Comparison of ENCODE assay signal across 13 cellular contexts in genomic region chr15:69380100-69380725, GRCh38. TPM values are rescaled to one million over a fixed set of nuclear protein-coding genes. Genes with fewer than 3 reads are reported as not detected.
DNase-seq lines count a peak whose midpoint lies in the region; ATAC-seq, FAIRE-seq and TF ChIP-seq lines count a peak whose summit lies in the region.
"Had no signal": no experiment of that assay in that cellular context is flagged by ENCODE, and none has a peak within 500 bp of the region (broad histone marks: within the 10 kb centered on the region; RNA-seq: fewer than 3 reads in every experiment).

No MANE protein-coding gene starts in this region.

- TF ChIP-seq CTCF in 22Rv1 (IDR thresholded peaks at IDR 0.05), result peak; percentile 44
- peak in 2 of 3 experiments; percentile 27 to 39; a peak in 4 of 6 replicates for TF ChIP-seq CTCF in HCT116 (IDR thresholded peaks at IDR 0.05 in 2 of 3, conservative IDR thresholded peaks at IDR 0.05 in 1 of 3; ENCODE audit: borderline replicate concordance in 1 of 3, insufficient read depth in 1 of 3, low read depth in 2 of 3, low read length in 2 of 3)
- TF ChIP-seq CTCF in WTC11 (IDR thresholded peaks at IDR 0.05), result no peak
- no peak for TF ChIP-seq CTCF in psoas muscle (IDR thresholded peaks at IDR 0.05)
- TF ChIP-seq CTCF in kidney (IDR thresholded peaks at IDR 0.05; ENCODE audit: borderline replicate concordance, extremely low read depth, insufficient read depth), result no peak

- H3K9me2 ChIP-seq in HCT116 (ENCODE audit: insufficient read depth), result no peaks in the 10 kb centered on the region

- no peak for TF ChIP-seq POLR2A in HCT116 (IDR thresholded peaks at IDR 0.05; ENCODE audit: borderline replicate concordance, extremely low read depth, insufficient read depth, insufficient read length)

- RAD21 ChIA-PET in HCT116 (lab: Charles Lee; ENCODE audit: low non-redundant PET in 1 of 2, low total read pairs in 2 of 2, uncharacterized antibody in 2 of 2, unreplicated experiment in 2 of 2), result no interaction called here

- POLR2A ChIA-PET in HCT116 (lab: Charles Lee) (no interaction called here), WTC11 (lab: Charles Lee) (no interaction called here)

- H3K4me2 ChIP-seq in HCT116 (ENCODE audit: low read length), result no peak overlapping the region

- no peak overlapping the region for H3K4me3 Mint-ChIP-seq in WTC11
- H3K4me3 Mint-ChIP-seq in activated naive CD4-positive, alpha-beta T cell treated with anti-CD3 and anti-CD28 coated beads for 36 hours, result no peak overlapping the region
- H3K4me3 Mint-ChIP-seq: nephron progenitor cell had no signal

- FAIRE-seq in kidney (lab: Jason Lieb, UNC), result no peak

- H3K9me3 Mint-ChIP-seq in WTC11, result no peaks in the 10 kb centered on the region
- H3K9me3 Mint-ChIP-seq in activated naive CD4-positive, alpha-beta T cell treated with anti-CD3 and anti-CD28 coated beads for 36 hours, result no peaks in the 10 kb centered on the region
- H3K9me3 Mint-ChIP-seq: nephron progenitor cell had no signal

- H3K27me3 Mint-ChIP-seq in WTC11 (ENCODE audit: low read depth), result no peaks in the 10 kb centered on the region
- peaks cover 4% of the 10 kb centered on the region for H3K27me3 Mint-ChIP-seq in activated naive CD4-positive, alpha-beta T cell treated with anti-CD3 and anti-CD28 coated beads for 36 hours (ENCODE audit: low read depth)

- no peaks in the 10 kb centered on the region for H3K27me3 ChIP-seq in HCT116 (ENCODE audit: insufficient read depth, low read length)
- H3K27me3 ChIP-seq in psoas muscle (ENCODE audit: insufficient read depth in 3 of 3, low read length in 2 of 3), result no peaks in the 10 kb centered on the region

- CTCF ChIA-PET in HCT116 (lab: Charles Lee) (no interaction called here), WTC11 (lab: Charles Lee) (interaction anchor here (0.6 to 3.8 kb wide), 11 partner anchors 8 to 706 kb away, joined by 3 to 23 read pairs (median 3); no protein-coding TSS in a partner anchor)
- CTCF ChIA-PET in activated naive CD4-positive, alpha-beta T cell treated with anti-CD3 and anti-CD28 coated beads for 36 hours (lab: Charles Lee), result interaction anchor here (0.6 kb wide), 1 partner anchor 321 kb away, joined by 3 read pairs; no protein-coding TSS in a partner anchor

- peak overlapping the region; percentile 25; the same call in 1 of the 2 replicates for H3K27ac Mint-ChIP-seq in WTC11
- no peak overlapping the region for H3K27ac Mint-ChIP-seq in activated naive CD4-positive, alpha-beta T cell treated with anti-CD3 and anti-CD28 coated beads for 36 hours
- H3K27ac Mint-ChIP-seq: nephron progenitor cell had no signal

- H3K79me2 ChIP-seq in HCT116 (ENCODE audit: insufficient read depth, low read length), result no peaks in the 10 kb centered on the region

- BruUV-seq in HCT116 (replicated peaks; lab: Mats Ljungman, UMichigan), result TSS peak; percentile 44

- no peak for TF ChIP-seq RAD21 in HCT116 (IDR thresholded peaks at IDR 0.05; ENCODE audit: low read depth)

- H2AFZ ChIP-seq in HCT116 (ENCODE audit: low read depth, low read length, poor library complexity, severe bottlenecking), result no peak overlapping the region

- no peak overlapping the region for H3K9ac ChIP-seq in HCT116 (ENCODE audit: low read length)
- H3K9ac ChIP-seq in kidney (ENCODE audit: low read length in 2 of 2), result no peak overlapping the region

- H3K36me3 ChIP-seq in HCT116 (ENCODE audit: control insufficient read depth in 1 of 2, insufficient read depth in 2 of 2, low read length in 2 of 2) (no peaks in the 10 kb centered on the region; a peak in 1 of 4 replicates), psoas muscle (ENCODE audit: insufficient read depth in 1 of 2, low read depth in 1 of 2) (no peaks in the 10 kb centered on the region), kidney (ENCODE audit: control insufficient read depth in 1 of 2, insufficient read depth in 2 of 2, low read length in 2 of 2) (peaks cover 6 to 17% of the 10 kb centered on the region in 2 donors)

- H3K4me3 ChIP-seq in HCT116 (replicated peaks in 1 of 2; ENCODE audit: low read depth in 1 of 2, low read length in 2 of 2) (no peak overlapping the region), psoas muscle (no peak overlapping the region), kidney (ENCODE audit: low read length in 2 of 2) (no peak overlapping the region)

- peak; percentile 88 for ATAC-seq in HCT116
- ATAC-seq in WTC11, result peak; percentile 98
- ATAC-seq in psoas muscle, result no peak

- no peaks in the 10 kb centered on the region for H4K20me1 ChIP-seq in HCT116 (ENCODE audit: insufficient read depth)

- WGBS in psoas muscle, 3 donors, result 77 to 79% (median 77%) methylated on average over 9 of the region's 9 CpGs

- H3K9me3 ChIP-seq in HCT116 (ENCODE audit: control insufficient read depth in 1 of 2, insufficient read depth in 1 of 2, low read depth in 1 of 2, low read length in 2 of 2), result no peaks in the 10 kb centered on the region
- H3K9me3 ChIP-seq in psoas muscle, result no peaks in the 10 kb centered on the region
- H3K9me3 ChIP-seq in kidney (ENCODE audit: control insufficient read depth in 1 of 2, low read length in 2 of 2), result no peaks in the 10 kb centered on the region

- peaks cover 16% of the 10 kb centered on the region for H3K4me1 Mint-ChIP-seq in WTC11
- no peaks in the 10 kb centered on the region for H3K4me1 Mint-ChIP-seq in activated naive CD4-positive, alpha-beta T cell treated with anti-CD3 and anti-CD28 coated beads for 36 hours (ENCODE audit: low read depth)

- no peak overlapping the region for H3K27ac ChIP-seq in 22Rv1
- no peak overlapping the region for H3K27ac ChIP-seq in HCT116 (ENCODE audit: low read depth, low read length)
- H3K27ac ChIP-seq in psoas muscle, result no peak overlapping the region
- no peak overlapping the region for H3K27ac ChIP-seq in kidney (ENCODE audit: low read depth in 2 of 2, low read length in 2 of 2)

- H3K36me3 Mint-ChIP-seq in WTC11, result no peaks in the 10 kb centered on the region
- no peaks in the 10 kb centered on the region for H3K36me3 Mint-ChIP-seq in activated naive CD4-positive, alpha-beta T cell treated with anti-CD3 and anti-CD28 coated beads for 36 hours (ENCODE audit: low read depth)

- no peak for DNase-seq in HCT116 (ENCODE audit: low read depth, low spot score)
- peak; percentile 65 for DNase-seq in WTC11 (ENCODE audit: low spot score)
- peak; percentile 40 for DNase-seq in iPS DF 19.7 (ENCODE audit: low read depth, low spot score)
- no peak for DNase-seq in psoas muscle
- DNase-seq in kidney, result no peak
- no peak for DNase-seq in activated naive CD4-positive, alpha-beta T cell treated with anti-CD3 and anti-CD28 coated beads for 36 hours
- DNase-seq in OCI-M2 (lab: John Stamatoyannopoulos, UW; ENCODE audit: unreplicated experiment), result no peak
- DNase-seq: C1 segment of cervical spinal cord; NCI-H2227 treated with DMSO at 0.1 percent for 48 hours; nephron progenitor cell; stimulated activated CD4-positive, alpha-beta T cell treated with anti-CD3 and anti-CD28 coated beads, Interleukin-2, amount 100 ng/mL, for 24 hours; T-helper 1 cell had no signal

- H3K4me1 ChIP-seq in HCT116 (ENCODE audit: control insufficient read depth in 1 of 2, insufficient read depth in 2 of 2, low read length in 2 of 2), result no peaks in the 10 kb centered on the region
- H3K4me1 ChIP-seq in psoas muscle, result no peaks in the 10 kb centered on the region
- H3K4me1 ChIP-seq in kidney (ENCODE audit: control insufficient read depth in 1 of 2, insufficient read depth in 1 of 2, low read depth in 1 of 2, low read length in 2 of 2), result peaks cover 16 to 19% of the 10 kb centered on the region in 2 donors

- intact Hi-C loops in HCT116 (cut with micrococcal nuclease) (no loop called here), psoas muscle (cut with DNase I) (no loop called here), kidney (cut with DNase I) (no loop called here)
- intact Hi-C loops in activated naive CD4-positive, alpha-beta T cell treated with anti-CD3 and anti-CD28 coated beads for 36 hours (cut with micrococcal nuclease), result no loop called here

TF ChIP-seq in HCT116, 20 proteins besides CTCF, POLR2A, EP300 and RAD21 (continues in another document):
- TF ChIP-seq MAX (IDR thresholded peaks at IDR 0.05) (no peak), CEBPB (IDR thresholded peaks at IDR 0.05; ENCODE audit: low read depth) (no peak), EZH2 (IDR thresholded peaks at IDR 0.05) (no peak)

TF ChIP-seq in WTC11, 78 proteins besides CTCF, POLR2A, EP300 and RAD21:
- TF ChIP-seq NR3C1 (CRISPR knock-in tag; conservative IDR thresholded peaks at IDR 0.05; ENCODE audit: low read depth), result no peak
- no peak for TF ChIP-seq EMX1 (CRISPR knock-in tag; IDR thresholded peaks at IDR 0.05)
- TF ChIP-seq RELA (CRISPR knock-in tag; IDR thresholded peaks at IDR 0.05; ENCODE audit: borderline replicate concordance), result no peak

RNA-seq across cellular contexts. Expression of gene KIF23, which starts 33.9 kb away (rescaled TPM):
- total RNA-seq in HCT116 (2021; ENCODE audit: unreplicated experiment) (83.7 TPM), WTC11 (2021) (59.6 to 87.8 TPM (median 62.0 TPM) in 3 replicates), psoas muscle (under 1 TPM in 3 of 4 donors, not detected in 1; 0.25 to 0.69 (median 0.46) TPM), kidney (2.5 TPM)
- 62.8 and 80.8 TPM in 2 replicates for polyA plus RNA-seq in HCT116 (2012)
- polyA plus RNA-seq in psoas muscle (under 1 TPM; 0.04 to 0.56 (median 0.35) TPM), kidney (ENCODE audit: insufficient read depth, low read depth, low replicate concordance) (3.6 TPM)
- total RNA-seq in activated naive CD4-positive, alpha-beta T cell treated with anti-CD3 and anti-CD28 coated beads for 36 hours, result 10 to 100 TPM; 68.8 to 73.1 TPM

Comparison
In these comparisons a context has a peak if more than half of its experiments do, and no peak if none do; other contexts are left out.
1. CTCF ChIP-seq: peak in 22Rv1 (single experiment) and HCT116 (2 of 3); none in WTC11 (single experiment), psoas muscle (single experiment) and kidney (single experiment).
2. ATAC-seq: peak in HCT116 (single experiment) and WTC11 (single experiment); none in psoas muscle (0 of 4).
3. DNase-seq: peak in WTC11 (single experiment) and iPS DF 19.7 (single experiment); none in HCT116 (single experiment), psoas muscle (0 of 2), kidney (single experiment), activated naive CD4-positive, alpha-beta T cell treated with anti-CD3 and anti-CD28 coated beads for 36 hours (single experiment) and OCI-M2 (single experiment).
4. RNA of gene KIF23, which starts 33.9 kb away (total RNA-seq): 59.6 to 87.8 TPM in WTC11, 83.7 TPM in HCT116 (single experiment) and 68.8 to 73.1 TPM in activated naive CD4-positive, alpha-beta T cell treated with anti-CD3 and anti-CD28 coated beads for 36 hours; 2.5 TPM in kidney (single experiment) and 0.25 to 0.69 TPM in psoas muscle; every median in the first group is over 10 times any median in the second.